11 cellular contexts compared by ENCODE assay signal in genomic region chr9:109537288-109537687, GRCh38. TPM values are rescaled to one million over a fixed set of nuclear protein-coding genes. Genes with fewer than 3 reads are reported as not detected.
"Had no signal": no experiment of that assay in that cellular context is flagged by ENCODE, and none has a peak within 500 bp of the region (broad histone marks: within the 10 kb centered on the region; RNA-seq: fewer than 3 reads in every experiment).

No MANE protein-coding gene starts in this region.

- H3K36me3 ChIP-seq: cardiac muscle cell, pancreas, tibial artery had no signal

- H3K4me3 Mint-ChIP-seq: activated CD4-positive, alpha-beta memory T cell treated with anti-CD3 and anti-CD28 coated beads for 36 hours; activated naive CD8-positive, alpha-beta T cell treated with anti-CD3 and anti-CD28 coated beads, Interleukin-2, amount 10 ng/mL, durations not matched to agents 7 days and 5 days; activated T-cell treated with anti-CD3 and anti-CD28 coated beads, Interleukin-2, amount 50 U/mL, for 72 hours had no signal

- H3K9me3 Mint-ChIP-seq: activated CD4-positive, alpha-beta memory T cell treated with anti-CD3 and anti-CD28 coated beads for 36 hours; activated T-cell treated with anti-CD3 and anti-CD28 coated beads, Interleukin-2, amount 50 U/mL, for 72 hours had no signal

- H3K9me3 ChIP-seq: pancreas, tibial artery had no signal

- FAIRE-seq: endothelial cell of umbilical vein, pancreas had no signal

- H3K36me3 Mint-ChIP-seq: activated CD4-positive, alpha-beta memory T cell treated with anti-CD3 and anti-CD28 coated beads for 36 hours; activated naive CD8-positive, alpha-beta T cell treated with anti-CD3 and anti-CD28 coated beads, Interleukin-2, amount 10 ng/mL, durations not matched to agents 7 days and 5 days had no signal

- H3K4me1 ChIP-seq: pancreas, tibial artery had no signal

- H3K27me3 ChIP-seq: pancreas had no signal

- H3K4me3 ChIP-seq: cardiac muscle cell, pancreas, tibial artery had no signal

- DNase-seq: activated CD4-positive, alpha-beta memory T cell treated with anti-CD3 and anti-CD28 coated beads for 36 hours; activated CD4-positive, alpha-beta T cell treated with anti-CD3 and anti-CD28 coated beads for 1 hour; activated naive CD8-positive, alpha-beta T cell treated with anti-CD3 and anti-CD28 coated beads, Interleukin-2, amount 10 ng/mL, durations not matched to agents 7 days and 5 days; activated T-cell treated with anti-CD3 and anti-CD28 coated beads, Interleukin-2, amount 50 U/mL, for 72 hours; aorta; hypothalamus; midbrain; tibial artery had no signal

- ATAC-seq: activated T-cell treated with anti-CD3 and anti-CD28 coated beads, Interleukin-2, amount 50 U/mL, for 72 hours had no signal

- H3K4me1 Mint-ChIP-seq: activated naive CD8-positive, alpha-beta T cell treated with anti-CD3 and anti-CD28 coated beads, Interleukin-2, amount 10 ng/mL, durations not matched to agents 7 days and 5 days had no signal

- H3K27ac ChIP-seq: cardiac muscle cell, pancreas, tibial artery had no signal

- H3K27ac Mint-ChIP-seq: activated CD4-positive, alpha-beta memory T cell treated with anti-CD3 and anti-CD28 coated beads for 36 hours; activated naive CD8-positive, alpha-beta T cell treated with anti-CD3 and anti-CD28 coated beads, Interleukin-2, amount 10 ng/mL, durations not matched to agents 7 days and 5 days; activated T-cell treated with anti-CD3 and anti-CD28 coated beads, Interleukin-2, amount 50 U/mL, for 72 hours had no signal

RNA-seq across cellular contexts. Expression of gene PTPN3, which starts 39.2 kb away (rescaled TPM):
- total RNA-seq: activated naive CD8-positive, alpha-beta T cell treated with anti-CD3 and anti-CD28 coated beads, Interleukin-2, amount 10 ng/mL, durations not matched to agents 7 days and 5 days; endothelial cell of umbilical vein had no signal
